1 cellular context compared by ENCODE assay signal in genomic region chr2:208142255-208142924, GRCh38.
TF ChIP-seq lines count a peak whose summit lies in the region.

No MANE protein-coding gene starts in this region.

TF ChIP-seq in K562, 482 proteins besides CTCF, POLR2A, EP300 and RAD21:
- TF ChIP-seq NFIC (IDR thresholded peaks at IDR 0.05) (0 out of 2 replicates have a peak, but pooled peaks have one; percentile 21), CREBBP (IDR thresholded peaks at IDR 0.05; ENCODE audit: low read depth, low read length) (no peak)
